8 cellular contexts compared by ENCODE assay signal in the genomic region with DNA sequence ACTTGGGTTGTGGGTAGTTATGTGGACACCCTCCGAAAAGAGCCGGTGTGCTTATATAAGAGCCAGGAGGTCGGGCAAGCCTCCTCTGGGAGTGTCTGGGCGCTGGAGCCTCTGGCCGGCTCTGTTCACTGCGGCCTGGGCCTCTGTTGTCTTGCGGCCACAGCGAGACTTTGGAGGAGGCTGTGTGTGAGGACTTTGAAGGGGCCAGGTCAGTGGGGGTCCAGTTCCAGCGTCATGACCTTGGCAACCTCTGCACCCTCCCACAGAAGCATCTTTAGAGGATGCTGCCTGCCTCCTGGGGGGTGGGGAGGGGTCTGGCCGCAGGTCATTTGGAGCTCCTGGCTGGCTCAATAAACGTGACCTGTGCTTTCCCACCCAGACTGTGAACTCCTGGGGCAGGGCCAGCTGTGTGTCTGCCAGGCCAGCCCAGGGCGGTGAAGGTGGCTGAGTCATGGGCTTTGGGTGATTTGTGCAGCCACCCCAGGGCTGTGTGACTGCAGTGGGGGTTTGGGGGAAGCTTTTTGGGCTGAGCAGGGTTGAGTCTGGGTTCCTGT. TPM values are rescaled to one million over a fixed set of nuclear protein-coding genes. Genes with fewer than 3 reads are reported as not detected.
DNase-seq lines count a peak whose midpoint lies in the region; ATAC-seq and TF ChIP-seq lines count a peak whose summit lies in the region.

No MANE protein-coding gene starts in this region.

- H3K4me3 Mint-ChIP-seq in T-helper 2 cell treated with Interferon-gamma antibody and Interleukin-4, amounts not matched to agents 5 μg/mL and 100 μg/mL, for 36 hours = peak overlapping the region; percentile 89

- H3K9me3 Mint-ChIP-seq in T-helper 2 cell treated with Interferon-gamma antibody and Interleukin-4, amounts not matched to agents 5 μg/mL and 100 μg/mL, for 36 hours = no peaks in the 10 kb centered on the region

- H3K9me3 ChIP-seq in right cardiac atrium (ENCODE audit: control insufficient read depth, low read length) (no peaks in the 10 kb centered on the region), stomach smooth muscle (ENCODE audit: control insufficient read depth in 2 of 2, low read length in 2 of 2) (no peaks in the 10 kb centered on the region)

- H3K36me3 Mint-ChIP-seq in T-helper 2 cell treated with Interferon-gamma antibody and Interleukin-4, amounts not matched to agents 5 μg/mL and 100 μg/mL, for 36 hours (ENCODE audit: low read depth) = peaks cover 8% of the 10 kb centered on the region

- H3K4me1 ChIP-seq in right cardiac atrium (ENCODE audit: control insufficient read depth, insufficient read depth, low read length) (peaks cover 9% of the 10 kb centered on the region), stomach smooth muscle (ENCODE audit: control insufficient read depth, insufficient read depth, low read length) (peaks cover 27% of the 10 kb centered on the region)

- intact Hi-C loops in right cardiac atrium (cut with DNase I) = no loop called here

- 22% methylated on average over 12 of the region's 12 CpGs for WGBS in right cardiac atrium

- H3K9ac ChIP-seq in stomach smooth muscle (ENCODE audit: low read length in 2 of 2) = peak overlapping the region; percentile 71 to 75

- H3K27me3 ChIP-seq in right cardiac atrium (ENCODE audit: control insufficient read depth, insufficient read depth) = no peaks in the 10 kb centered on the region
- no peaks in the 10 kb centered on the region for H3K27me3 ChIP-seq in stomach smooth muscle (ENCODE audit: control insufficient read depth in 1 of 2, insufficient read depth in 2 of 2, low read length in 2 of 2)

- H3K27ac ChIP-seq in right cardiac atrium (ENCODE audit: low read length) (peak overlapping the region; percentile 3), stomach smooth muscle (ENCODE audit: low read length) (peak overlapping the region; percentile 24)

- no peak for DNase-seq in T-helper 2 cell treated with Interferon-gamma antibody and Interleukin-4, amounts not matched to agents 5 μg/mL and 100 μg/mL, for 36 hours (ENCODE audit: low spot score)
- DNase-seq in T-helper 2 cell (no peak), right cardiac atrium (no peak), SK-N-DZ (ENCODE audit: low spot score) (no peak)

- TF ChIP-seq CTCF in WI38 (IDR thresholded peaks at IDR 0.05; ENCODE audit: low read depth, low read length) = no peak

- peak in 1 of 2 donors; percentile 6 for ATAC-seq in right cardiac atrium
- no peak for ATAC-seq in HG02610 (IDR thresholded peaks at IDR 0.05; ENCODE audit: unreplicated experiment)
- ATAC-seq in GM21390 (IDR thresholded peaks at IDR 0.05; ENCODE audit: unreplicated experiment) = no peak

- H3K4me1 Mint-ChIP-seq in T-helper 2 cell treated with Interferon-gamma antibody and Interleukin-4, amounts not matched to agents 5 μg/mL and 100 μg/mL, for 36 hours (ENCODE audit: low read depth) = peaks cover 44% of the 10 kb centered on the region

- no peaks in the 10 kb centered on the region for H3K27me3 Mint-ChIP-seq in T-helper 2 cell treated with Interferon-gamma antibody and Interleukin-4, amounts not matched to agents 5 μg/mL and 100 μg/mL, for 36 hours (ENCODE audit: low read depth)

- peak overlapping the region; percentile 89 for H3K4me3 ChIP-seq in WI38 (ENCODE audit: low read depth, low read length)
- peak overlapping the region; percentile 68 for H3K4me3 ChIP-seq in right cardiac atrium (ENCODE audit: low read length)
- peak overlapping the region; percentile 83 to 87 for H3K4me3 ChIP-seq in stomach smooth muscle (ENCODE audit: low read length in 2 of 2)

- H3K27ac Mint-ChIP-seq in T-helper 2 cell treated with Interferon-gamma antibody and Interleukin-4, amounts not matched to agents 5 μg/mL and 100 μg/mL, for 36 hours = peak overlapping the region; percentile 88

- no peaks in the 10 kb centered on the region for H3K36me3 ChIP-seq in stomach smooth muscle (ENCODE audit: control insufficient read depth in 2 of 2, insufficient read depth in 2 of 2, low read length in 2 of 2)

RNA-seq across cellular contexts. Expression of gene TCEA2, which starts 1.2 kb away (rescaled TPM):
- 10 to 100 TPM; 46.3 to 52.0 (median 50.0) TPM for total RNA-seq in right cardiac atrium
- 38.3 TPM for polyA plus RNA-seq in right cardiac atrium
- polyA plus RNA-seq in SK-N-DZ (2014; cell fraction: cytosol; rRNA removed) = 33.1 and 37.2 TPM in 2 replicates
- polyA plus RNA-seq in SK-N-DZ (2014; cell fraction: nucleus; rRNA removed) = 164 and 170 TPM in 2 replicates

RNA-seq across cellular contexts. Expression of gene SOX18, which starts 14.8 kb away (rescaled TPM):
- 10 to 100 TPM; 28.7 to 42.1 (median 41.1) TPM for total RNA-seq in right cardiac atrium
- polyA plus RNA-seq in right cardiac atrium = 26.8 TPM
- not detected in 2 replicates for polyA plus RNA-seq in SK-N-DZ (2014; cell fraction: cytosol; rRNA removed)
- polyA plus RNA-seq in SK-N-DZ (2014; cell fraction: nucleus; rRNA removed) = not detected in 2 replicates

RNA-seq across cellular contexts. Expression of gene RGS19, which starts 15.1 kb away (rescaled TPM):
- 1 to 10 TPM; 6.3 to 9.1 (median 8.3) TPM for total RNA-seq in right cardiac atrium
- polyA plus RNA-seq in right cardiac atrium = 5.8 TPM
- polyA plus RNA-seq in SK-N-DZ (2014; cell fraction: cytosol; rRNA removed) = 30.3 and 30.4 TPM in 2 replicates
- polyA plus RNA-seq in SK-N-DZ (2014; cell fraction: nucleus; rRNA removed) = 28.4 and 31.8 TPM in 2 replicates

RNA-seq across cellular contexts. Expression of gene OPRL1, which starts 15.7 kb away (rescaled TPM):
- total RNA-seq in right cardiac atrium = 1 to 10 TPM in 2 of 4 donors, under 1 TPM in 2; 0.50 to 1.3 (median 1.1) TPM
- 0.81 TPM for polyA plus RNA-seq in right cardiac atrium
- polyA plus RNA-seq in SK-N-DZ (2014; cell fraction: cytosol; rRNA removed) = 14.7 and 15.5 TPM in 2 replicates
- 7.1 and 11.7 TPM in 2 replicates for polyA plus RNA-seq in SK-N-DZ (2014; cell fraction: nucleus; rRNA removed)

RNA-seq across cellular contexts. Expression of gene LKAAEAR1, which starts 20.0 kb away (rescaled TPM):
- total RNA-seq in right cardiac atrium = under 1 TPM in 3 of 4 donors, not detected in 1; 0.29 to 0.65 (median 0.50) TPM
- polyA plus RNA-seq in right cardiac atrium = 0.41 TPM
- not detected in 2 replicates for polyA plus RNA-seq in SK-N-DZ (2014; cell fraction: cytosol; rRNA removed)
- not detected in 2 replicates for polyA plus RNA-seq in SK-N-DZ (2014; cell fraction: nucleus; rRNA removed)
